8 cellular contexts compared by ENCODE assay signal in the genomic region with DNA sequence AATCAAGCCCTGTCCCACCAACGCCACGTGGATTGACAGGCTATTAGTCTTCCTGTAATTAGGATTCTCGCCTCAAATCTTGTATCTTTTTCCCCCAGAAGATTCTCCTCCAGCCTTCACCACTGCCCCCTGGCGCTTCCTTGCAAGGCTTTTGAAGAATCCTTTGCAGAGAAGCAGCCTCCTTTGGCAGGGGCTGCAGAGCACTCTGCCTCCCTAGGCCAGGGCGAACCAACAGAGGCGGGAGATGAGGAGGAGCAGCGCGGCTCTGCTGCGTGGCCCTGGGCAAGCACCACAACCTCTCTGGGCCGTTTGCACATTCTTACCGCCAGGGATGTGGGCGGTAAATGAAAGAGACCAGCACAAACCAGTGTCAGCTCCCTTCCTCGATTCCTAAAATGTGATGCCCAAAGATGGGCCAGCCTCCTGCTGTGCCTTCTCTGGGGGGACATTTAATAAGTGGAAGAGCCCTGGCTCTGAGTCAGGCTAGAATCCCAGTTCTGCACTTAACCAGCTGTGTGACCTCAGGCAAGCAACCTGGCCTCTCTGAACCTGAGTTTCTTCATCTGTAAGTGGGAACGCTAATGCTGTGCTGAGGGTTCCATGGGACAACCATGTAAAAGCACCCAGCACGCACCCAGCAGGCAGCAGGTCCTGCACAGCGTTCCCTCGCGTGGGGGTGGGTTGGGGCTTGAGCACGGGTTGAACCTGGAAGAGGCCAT.
DNase-seq lines count a peak whose midpoint lies in the region; ATAC-seq, FAIRE-seq and TF ChIP-seq lines count a peak whose summit lies in the region.

No MANE protein-coding gene starts in this region.

- peaks cover 0 to 5% (median 0%) of the 10 kb centered on the region in 5 experiments for H3K9me3 Mint-ChIP-seq in brain

- peak overlapping the region in 4 of 5 experiments; percentile 38 to 91 (median 74) for H3K27ac Mint-ChIP-seq in brain

- ATAC-seq in GM21360 (IDR thresholded peaks at IDR 0.05; ENCODE audit: unreplicated experiment) (no peak), GM21529 (IDR thresholded peaks at IDR 0.05; ENCODE audit: unreplicated experiment) (no peak)

- TF ChIP-seq POLR2A in vagina (IDR thresholded peaks at IDR 0.05), result no peak
- no peak for TF ChIP-seq POLR2A in GM12892 (IDR thresholded peaks at IDR 0.05; ENCODE audit: low read depth, low read length)

- H3K4me1 Mint-ChIP-seq in brain, result peaks cover 74% of the 10 kb centered on the region

- H3K9me3 ChIP-seq in vagina, result no peaks in the 10 kb centered on the region

- H3K36me3 ChIP-seq in vagina, result no peaks in the 10 kb centered on the region

- H3K27ac ChIP-seq in vagina, result peak overlapping the region; percentile 77

- no peaks in the 10 kb centered on the region for H3K27me3 ChIP-seq in vagina

- H3K27me3 Mint-ChIP-seq in brain, result peaks cover 6% of the 10 kb centered on the region

- peak overlapping the region; percentile 77 to 82 (median 82) for H3K4me3 Mint-ChIP-seq in brain

- peak overlapping the region in 1 of 2 donors; percentile 32 for H3K4me3 ChIP-seq in vagina

- TF ChIP-seq CTCF in brain (conservative IDR thresholded peaks at IDR 0.05) (peak in 1 of 2 experiments; percentile 18), vagina (IDR thresholded peaks at IDR 0.05) (no peak)

- H3K4me1 ChIP-seq in vagina, result peaks cover 24% of the 10 kb centered on the region

- peak; percentile 4 for DNase-seq in stimulated activated CD4-positive, alpha-beta T cell treated with anti-CD3 and anti-CD28 coated beads, Interleukin-15, amount 100 ng/mL, for 24 hours
- DNase-seq in stimulated activated CD4-positive, alpha-beta T cell treated with anti-CD3 and anti-CD28 coated beads, Interleukin-4, amount 100 ng/mL, for 24 hours, result no peak
- DNase-seq in mesenteric fat pad (ENCODE audit: low spot score), result peak; percentile 72
- DNase-seq in vagina (ENCODE audit: extremely low spot score in 2 of 2), result no peak
- no peak for DNase-seq in GM12892 (ENCODE audit: insufficient read length)

- H3K36me3 Mint-ChIP-seq in brain, result no peaks in the 10 kb centered on the region

- intact Hi-C loops in vagina (cut with DNase I), result no loop called here

- no peak for FAIRE-seq in GM12892 (lab: Jason Lieb, UNC)

Comparison
In these comparisons a context has a peak if more than half of its experiments do, and no peak if none do; other contexts are left out.
1. DNase-seq: peak in stimulated activated CD4-positive, alpha-beta T cell treated with anti-CD3 and anti-CD28 coated beads, Interleukin-15, amount 100 ng/mL, for 24 hours (single experiment) and mesenteric fat pad (single experiment); none in stimulated activated CD4-positive, alpha-beta T cell treated with anti-CD3 and anti-CD28 coated beads, Interleukin-4, amount 100 ng/mL, for 24 hours (single experiment), vagina (0 of 2) and GM12892 (single experiment).